Comparison of ENCODE assay signal across 1 cellular context in genomic region chr4:153522800-153523089, GRCh38.
TF ChIP-seq lines count a peak whose summit lies in the region.

No MANE protein-coding gene starts in this region.

TF ChIP-seq in SK-N-SH, 30 proteins besides CTCF, POLR2A, EP300 and RAD21 (continued from another document):
- no peak for TF ChIP-seq REST (IDR thresholded peaks at IDR 0.05; ENCODE audit: low read depth, low read length)
- no peak for TF ChIP-seq GATA2 (CRISPR knock-in tag; IDR thresholded peaks at IDR 0.05)
